ENCODE assay signal across 14 cellular contexts in genomic region chr5:7094626-7095025, GRCh38.
DNase-seq lines count a peak whose midpoint lies in the region; ATAC-seq and TF ChIP-seq lines count a peak whose summit lies in the region.
"Had no signal": no experiment of that assay in that cellular context is flagged by ENCODE, and none has a peak within 500 bp of the region (broad histone marks: within the 10 kb centered on the region; RNA-seq: fewer than 3 reads in every experiment).

No MANE protein-coding gene starts in this region.

- no peak for TF ChIP-seq CTCF in liver (IDR thresholded peaks at IDR 0.05; ENCODE audit: low read depth, low read length, missing input control)
- no peak for TF ChIP-seq CTCF in tibial nerve (IDR thresholded peaks at IDR 0.05)

- no peak for TF ChIP-seq EP300 in tibial nerve (IDR thresholded peaks at IDR 0.05)

- H3K27me3 Mint-ChIP-seq in activated naive CD8-positive, alpha-beta T cell treated with anti-CD3 and anti-CD28 coated beads, Interleukin-2, amount 50 U/mL, for 24 hours = no peaks in the 10 kb centered on the region

- no peaks in the 10 kb centered on the region for H3K36me3 Mint-ChIP-seq in activated naive CD8-positive, alpha-beta T cell treated with anti-CD3 and anti-CD28 coated beads, Interleukin-2, amount 50 U/mL, for 24 hours (ENCODE audit: low read depth)
- H3K36me3 Mint-ChIP-seq: activated naive CD8-positive, alpha-beta T cell had no signal

- WGBS in liver = 20% methylated on average over 3 of the region's 3 CpGs
- whole genome bisulfite sequencing in tibial nerve, 2 donors = 28 to 37% methylated on average over 3 of the region's 3 CpGs

- H3K27ac ChIP-seq in liver (ENCODE audit: low read depth in 1 of 2, low read length in 2 of 2) = no peak overlapping the region
- no peak overlapping the region for H3K27ac ChIP-seq in tibial nerve
- H3K27ac ChIP-seq: 22Rv1, epithelial cell of prostate, upper lobe of left lung had no signal

- no peak overlapping the region for H3K4me3 ChIP-seq in liver (ENCODE audit: low read depth in 1 of 3, low read length in 3 of 3)
- H3K4me3 ChIP-seq in tibial nerve = no peak overlapping the region
- H3K4me3 ChIP-seq: upper lobe of left lung had no signal

- DNase-seq in DMS 273 (lab: John Stamatoyannopoulos, UW; ENCODE audit: unreplicated experiment) (peak; percentile 15), DMS 273 treated with DMSO at 0.1 percent for 48 hours (lab: John Stamatoyannopoulos, UW) (no peak), LoVo (ENCODE audit: low spot score) (peak; percentile 45), SW480 (ENCODE audit: low spot score) (peak; percentile 26), tibial nerve (ENCODE audit: low spot score in 2 of 2) (no peak)
- no peak for DNase-seq in activated naive CD8-positive, alpha-beta T cell treated with anti-CD3 and anti-CD28 coated beads, Interleukin-2, amount 50 U/mL, for 24 hours
- DNase-seq: mesenchymal stem cell, NCI-H1694 treated with DMSO at 0.1 percent for 48 hours, upper lobe of left lung had no signal

- H3K27me3 ChIP-seq in liver (ENCODE audit: control insufficient read depth in 4 of 4, insufficient read depth in 4 of 4, low read length in 3 of 4) (no peaks in the 10 kb centered on the region), tibial nerve (no peaks in the 10 kb centered on the region)
- H3K27me3 ChIP-seq: upper lobe of left lung had no signal

- no peak overlapping the region for H3K9ac ChIP-seq in liver (ENCODE audit: low read depth in 1 of 2, low read length in 2 of 2)

- H3K4me1 Mint-ChIP-seq in activated naive CD8-positive, alpha-beta T cell treated with anti-CD3 and anti-CD28 coated beads, Interleukin-2, amount 50 U/mL, for 24 hours = no peaks in the 10 kb centered on the region

- no peak for TF ChIP-seq RAD21 in liver (IDR thresholded peaks at IDR 0.05)

- no peak overlapping the region for H3K27ac Mint-ChIP-seq in activated naive CD8-positive, alpha-beta T cell treated with anti-CD3 and anti-CD28 coated beads, Interleukin-2, amount 50 U/mL, for 24 hours
- H3K27ac Mint-ChIP-seq: activated naive CD8-positive, alpha-beta T cell had no signal

- no peak overlapping the region for H3K4me3 Mint-ChIP-seq in activated naive CD8-positive, alpha-beta T cell treated with anti-CD3 and anti-CD28 coated beads, Interleukin-2, amount 50 U/mL, for 24 hours
- H3K4me3 Mint-ChIP-seq: activated naive CD8-positive, alpha-beta T cell had no signal

- no peaks in the 10 kb centered on the region for H3K9me3 Mint-ChIP-seq in activated naive CD8-positive, alpha-beta T cell treated with anti-CD3 and anti-CD28 coated beads, Interleukin-2, amount 50 U/mL, for 24 hours

- H3K36me3 ChIP-seq in liver (ENCODE audit: control insufficient read depth in 4 of 4, insufficient read depth in 3 of 4, low read depth in 1 of 4, low read length in 3 of 4) (no peaks in the 10 kb centered on the region), tibial nerve (no peaks in the 10 kb centered on the region)
- H3K36me3 ChIP-seq: upper lobe of left lung had no signal

- no peak for TF ChIP-seq POLR2A in tibial nerve (IDR thresholded peaks at IDR 0.05)

- ATAC-seq in HG03460 (IDR thresholded peaks at IDR 0.05; ENCODE audit: unreplicated experiment) = no peak
- ATAC-seq in activated naive CD8-positive, alpha-beta T cell treated with anti-CD3 and anti-CD28 coated beads, Interleukin-2, amount 50 U/mL, for 24 hours = no peak

- H3K4me1 ChIP-seq in liver (ENCODE audit: control insufficient read depth in 4 of 4, insufficient read depth in 4 of 4, low read length in 3 of 4) = no peaks in the 10 kb centered on the region
- no peaks in the 10 kb centered on the region for H3K4me1 ChIP-seq in tibial nerve
- H3K4me1 ChIP-seq: upper lobe of left lung had no signal

- H3K9me3 ChIP-seq in liver (ENCODE audit: control insufficient read depth in 4 of 4, low read length in 3 of 4) (no peaks in the 10 kb centered on the region), tibial nerve (no peaks in the 10 kb centered on the region)
- H3K9me3 ChIP-seq: upper lobe of left lung had no signal

TF ChIP-seq in liver, 16 proteins besides CTCF, POLR2A, EP300 and RAD21:
- peak; percentile 98 for TF ChIP-seq REST (IDR thresholded peaks at IDR 0.05)
- no peak for TF ChIP-seq EGR1 (IDR thresholded peaks at IDR 0.05; ENCODE audit: low read depth in 2 of 2)

Comparison
In these comparisons a context has a peak if more than half of its experiments do, and no peak if none do; other contexts are left out.
1. DNase-seq: peak in DMS 273 (single experiment), LoVo (single experiment) and SW480 (single experiment); none in DMS 273 treated with DMSO at 0.1 percent for 48 hours (single experiment), tibial nerve (0 of 2) and activated naive CD8-positive, alpha-beta T cell treated with anti-CD3 and anti-CD28 coated beads, Interleukin-2, amount 50 U/mL, for 24 hours (single experiment).